ENCODE assay signal across 23 cellular contexts in genomic region chr5:90882448-90882847, GRCh38.
"Had no signal": no experiment of that assay in that cellular context is flagged by ENCODE, and none has a peak within 500 bp of the region (broad histone marks: within the 10 kb centered on the region; RNA-seq: fewer than 3 reads in every experiment).

No MANE protein-coding gene starts in this region.

- H3K36me3 ChIP-seq: gastroesophageal sphincter, neutrophil, sigmoid colon, stomach, thoracic aorta had no signal

- FAIRE-seq: endothelial cell of umbilical vein, urothelium cell line had no signal

- H3K4me3 Mint-ChIP-seq: endodermal cell, naive B cell, nephron progenitor cell had no signal

- H3K4me1 Mint-ChIP-seq: naive B cell had no signal

- H3K27ac Mint-ChIP-seq: endodermal cell, naive B cell, nephron progenitor cell had no signal

- DNase-seq: effector CD4-positive, alpha-beta T cell; endodermal cell; glutamatergic neuron; left colon; left ventricle myocardium superior; mesenchymal stem cell; midbrain; naive B cell; nephron progenitor cell; sigmoid colon; stimulated activated CD4-positive, alpha-beta T cell treated with anti-CD3 and anti-CD28 coated beads, Interleukin-12 subunit alpha, Interleukin-12 subunit beta, amount 100 ng/mL, for 4 hours; stimulated activated naive CD4-positive, alpha-beta T cell; stomach; substantia nigra; trophoblast cell had no signal

- H3K27me3 ChIP-seq: gastroesophageal sphincter, neutrophil, sigmoid colon, stomach had no signal

- H3K4me3 ChIP-seq: coronary artery, gastroesophageal sphincter, lung, sigmoid colon, skin epidermis, stomach, thoracic aorta had no signal

- H3K9me3 ChIP-seq: gastroesophageal sphincter, neutrophil, sigmoid colon, stomach, thoracic aorta had no signal

- H3K9me3 Mint-ChIP-seq: endodermal cell, naive B cell, nephron progenitor cell had no signal

- H3K27ac ChIP-seq: coronary artery, gastroesophageal sphincter, neutrophil, sigmoid colon, skin epidermis, stomach, thoracic aorta had no signal

- H3K36me3 Mint-ChIP-seq: naive B cell had no signal
